In the genomic region with DNA sequence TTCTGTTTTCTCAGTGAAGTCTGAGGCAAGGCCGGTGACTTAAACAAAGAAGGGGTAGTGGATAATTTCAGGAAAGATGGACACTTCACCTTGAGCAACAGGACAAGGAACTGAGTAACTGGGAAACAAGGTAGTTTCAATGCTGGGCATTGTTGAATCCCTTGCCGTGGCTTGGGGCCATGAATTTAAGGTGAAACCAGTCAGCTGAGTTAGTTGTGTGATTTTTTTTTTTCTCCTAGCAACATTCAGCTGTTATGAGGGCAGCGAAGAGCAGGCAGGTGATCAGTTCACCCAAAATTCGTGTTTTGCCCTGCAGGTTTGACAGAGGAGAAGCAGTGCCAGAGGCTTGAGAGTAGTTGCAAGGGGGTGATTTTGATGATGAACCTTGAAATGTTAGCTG, we compare ENCODE assay signal across 16 cellular contexts. TPM values are rescaled to one million over a fixed set of nuclear protein-coding genes. Genes with fewer than 3 reads are reported as not detected.
A peak's percentile ranks its signal among the peaks of the same experiment; 100 is the strongest.
DNase-seq lines count a peak whose midpoint lies in the region; ATAC-seq and TF ChIP-seq lines count a peak whose summit lies in the region.
"Had no signal": no experiment of that assay in that cellular context is flagged by ENCODE, and none has a peak within 500 bp of the region (broad histone marks: within the 10 kb centered on the region; RNA-seq: fewer than 3 reads in every experiment).

No MANE protein-coding gene starts in this region.

- 60 to 89% (median 67%) methylated on average over 4 of the region's 4 CpGs for WGBS in heart left ventricle, 4 donors

- H3K36me3 Mint-ChIP-seq in CD8-positive, alpha-beta memory T cell, result peaks cover 6 to 37% (median 14%) of the 10 kb centered on the region in 3 donors
- H3K36me3 Mint-ChIP-seq in activated naive CD8-positive, alpha-beta T cell treated with anti-CD3 and anti-CD28 coated beads, Interleukin-2, amount 10 ng/mL, durations not matched to agents 7 days and 5 days, result peaks cover 26% of the 10 kb centered on the region
- peaks cover 7% of the 10 kb centered on the region for H3K36me3 Mint-ChIP-seq in nephron (ENCODE audit: low read depth)

- peak overlapping the region; percentile 36; the same call in 1 of the 2 replicates for H3K27ac ChIP-seq in 22Rv1
- H3K27ac ChIP-seq in CD8-positive, alpha-beta memory T cell (ENCODE audit: low read depth, low read length), result no peak overlapping the region
- H3K27ac ChIP-seq in heart left ventricle, result no peak overlapping the region
- H3K27ac ChIP-seq: BLaER1 treated with 17β-estradiol and CSF1 and Interleukin-3, amounts not matched to agents 10 nM and 100 nM; foreskin keratinocyte; SJSA1; VCaP had no signal

- intact Hi-C loops in heart left ventricle (cut with DNase I), result loop anchor here in 1 of 10 donors (5.0 kb wide), 1 partner anchor 34 kb away; no protein-coding TSS in a partner anchor

- TF ChIP-seq CTCF in 22Rv1 (IDR thresholded peaks at IDR 0.05), result no peak
- TF ChIP-seq CTCF in nephron (IDR thresholded peaks at IDR 0.05; ENCODE audit: unreplicated experiment in 3 of 3), result no peak
- TF ChIP-seq CTCF in heart left ventricle (IDR thresholded peaks at IDR 0.05), result no peak

- peaks cover 0 to 49% (median 33%) of the 10 kb centered on the region in 3 donors for H3K4me1 Mint-ChIP-seq in CD8-positive, alpha-beta memory T cell
- H3K4me1 Mint-ChIP-seq in activated naive CD8-positive, alpha-beta T cell treated with anti-CD3 and anti-CD28 coated beads, Interleukin-2, amount 10 ng/mL, durations not matched to agents 7 days and 5 days, result peaks cover 36% of the 10 kb centered on the region
- peaks cover 22% of the 10 kb centered on the region for H3K4me1 Mint-ChIP-seq in nephron

- H3K27me3 Mint-ChIP-seq in CD8-positive, alpha-beta memory T cell, result peaks cover 0 to 6% of the 10 kb centered on the region in 2 donors
- no peaks in the 10 kb centered on the region for H3K27me3 Mint-ChIP-seq in activated naive CD8-positive, alpha-beta T cell treated with anti-CD3 and anti-CD28 coated beads, Interleukin-2, amount 10 ng/mL, durations not matched to agents 7 days and 5 days
- no peaks in the 10 kb centered on the region for H3K27me3 Mint-ChIP-seq in nephron (ENCODE audit: low read depth)
- H3K27me3 Mint-ChIP-seq: effector memory CD8-positive, alpha-beta T cell had no signal

- DNase-seq in CD8-positive, alpha-beta memory T cell, result no peak
- DNase-seq in activated naive CD8-positive, alpha-beta T cell treated with anti-CD3 and anti-CD28 coated beads, Interleukin-2, amount 10 ng/mL, durations not matched to agents 7 days and 5 days, result no peak
- no peak for DNase-seq in LoVo (ENCODE audit: low spot score)
- DNase-seq in heart left ventricle, result no peak
- no peak for DNase-seq in NCI-H1694 treated with DMSO at 0.1 percent for 48 hours (lab: John Stamatoyannopoulos, UW)
- DNase-seq: effector memory CD8-positive, alpha-beta T cell; foreskin keratinocyte; GDM1; NK-92 treated with Interleukin-12 subunit alpha and Interleukin-12 subunit beta, amount 100 ng/mL, for 24 hours; stimulated activated CD4-positive, alpha-beta T cell treated with anti-CD3 and anti-CD28 coated beads, Interleukin-2, amount 100 ng/mL, for 24 hours had no signal

- H3K4me3 Mint-ChIP-seq in CD8-positive, alpha-beta memory T cell, result peak overlapping the region; percentile 1 to 42 (median 35)
- H3K4me3 Mint-ChIP-seq in activated naive CD8-positive, alpha-beta T cell treated with anti-CD3 and anti-CD28 coated beads, Interleukin-2, amount 10 ng/mL, durations not matched to agents 7 days and 5 days, result no peak overlapping the region
- H3K4me3 Mint-ChIP-seq in nephron, result no peak overlapping the region

- CTCF ChIA-PET in CD8-positive, alpha-beta memory T cell (lab: Charles Lee), result interaction anchor here (1.5 kb wide), 1 partner anchor 62 kb away, joined by 6 read pairs; no protein-coding TSS in a partner anchor

- no peaks in the 10 kb centered on the region for H3K36me3 ChIP-seq in CD8-positive, alpha-beta memory T cell (ENCODE audit: insufficient read depth, low read length)
- H3K36me3 ChIP-seq in heart left ventricle, result peaks cover 0 to 6% (median 0%) of the 10 kb centered on the region in 9 donors

- TF ChIP-seq POLR2A in heart left ventricle (IDR thresholded peaks at IDR 0.05), result no peak

- no peaks in the 10 kb centered on the region for H3K9me3 Mint-ChIP-seq in CD8-positive, alpha-beta memory T cell
- no peaks in the 10 kb centered on the region for H3K9me3 Mint-ChIP-seq in activated naive CD8-positive, alpha-beta T cell treated with anti-CD3 and anti-CD28 coated beads, Interleukin-2, amount 10 ng/mL, durations not matched to agents 7 days and 5 days
- no peaks in the 10 kb centered on the region for H3K9me3 Mint-ChIP-seq in nephron
- H3K9me3 Mint-ChIP-seq: effector memory CD8-positive, alpha-beta T cell had no signal

- peaks cover 65% of the 10 kb centered on the region for H3K4me1 ChIP-seq in CD8-positive, alpha-beta memory T cell (ENCODE audit: insufficient read depth, low read length)
- H3K4me1 ChIP-seq in heart left ventricle, result peaks cover 3 to 69% (median 56%) of the 10 kb centered on the region in 12 donors

- POLR2A ChIA-PET in CD8-positive, alpha-beta memory T cell (lab: Charles Lee), result interaction anchor here (0.6 to 12.2 kb wide), 3 partner anchors 9 to 75 kb away, joined by 4 to 415 read pairs (median 5); a partner anchor contains a TSS
- POLR2A ChIA-PET in activated naive CD8-positive, alpha-beta T cell treated with anti-CD3 and anti-CD28 coated beads, Interleukin-2, amount 10 ng/mL, durations not matched to agents 7 days and 5 days (lab: Charles Lee), result interaction anchor here (0.7 to 2.8 kb wide), 2 partner anchors 43 to 46 kb away, joined by 3 to 13 read pairs; a partner anchor contains a TSS

- H3K27ac Mint-ChIP-seq in CD8-positive, alpha-beta memory T cell, result peak overlapping the region in 7 of 8 donors; percentile 69 to 93 (median 87)
- H3K27ac Mint-ChIP-seq in activated naive CD8-positive, alpha-beta T cell treated with anti-CD3 and anti-CD28 coated beads, Interleukin-2, amount 10 ng/mL, durations not matched to agents 7 days and 5 days, result peak overlapping the region; percentile 31
- H3K27ac Mint-ChIP-seq in nephron, result peak overlapping the region; percentile 5 to 66 (median 56)

- H3K27me3 ChIP-seq in CD8-positive, alpha-beta memory T cell (ENCODE audit: insufficient read depth, low read length, poor library complexity, severe bottlenecking), result no peaks in the 10 kb centered on the region
- H3K27me3 ChIP-seq in heart left ventricle, result no peaks in the 10 kb centered on the region
- H3K27me3 ChIP-seq: BLaER1 treated with 17β-estradiol and CSF1 and Interleukin-3, amounts not matched to agents 10 nM and 100 nM; foreskin keratinocyte; SJSA1 had no signal

- no peaks in the 10 kb centered on the region for H3K9me3 ChIP-seq in CD8-positive, alpha-beta memory T cell (ENCODE audit: low read length)
- no peaks in the 10 kb centered on the region for H3K9me3 ChIP-seq in heart left ventricle
- H3K9me3 ChIP-seq: BLaER1 treated with 17β-estradiol and CSF1 and Interleukin-3, amounts not matched to agents 10 nM and 100 nM; SJSA1 had no signal

- no peak overlapping the region for H3K4me3 ChIP-seq in CD8-positive, alpha-beta memory T cell (ENCODE audit: low read length)
- H3K4me3 ChIP-seq in heart left ventricle, result no peak overlapping the region
- H3K4me3 ChIP-seq: BLaER1 treated with 17β-estradiol and CSF1 and Interleukin-3, amounts not matched to agents 10 nM and 100 nM; SJSA1 had no signal

- ATAC-seq in activated naive CD8-positive, alpha-beta T cell treated with anti-CD3 and anti-CD28 coated beads, Interleukin-2, amount 10 ng/mL, durations not matched to agents 7 days and 5 days (ENCODE audit: low read depth), result no peak
- no peak for ATAC-seq in heart left ventricle
- ATAC-seq in GM18511 (IDR thresholded peaks at IDR 0.05; ENCODE audit: unreplicated experiment), result no peak
- ATAC-seq: foreskin keratinocyte had no signal

RNA-seq across cellular contexts. Expression of a gene that starts 6.8 kb away (rescaled TPM):
- 10 to 100 TPM; 15.9 to 16.8 TPM for total RNA-seq in CD8-positive, alpha-beta memory T cell
- polyA plus RNA-seq in CD8-positive, alpha-beta memory T cell, result 6.8 TPM
- total RNA-seq in activated naive CD8-positive, alpha-beta T cell treated with anti-CD3 and anti-CD28 coated beads, Interleukin-2, amount 10 ng/mL, durations not matched to agents 7 days and 5 days, result 10 to 100 TPM; 28.3 to 29.6 TPM
- total RNA-seq in heart left ventricle, result 10 to 100 TPM in 8 of 9 donors, 1 to 10 TPM in 1; 9.9 to 17.1 (median 13.3) TPM
- polyA plus RNA-seq in heart left ventricle, result 1 to 10 TPM; 2.5 to 6.0 TPM

RNA-seq across cellular contexts. Expression of a gene that starts 42.8 kb away (rescaled TPM):
- 10 to 100 TPM; 24.4 to 26.4 TPM for total RNA-seq in CD8-positive, alpha-beta memory T cell
- polyA plus RNA-seq in CD8-positive, alpha-beta memory T cell, result 109 TPM
- total RNA-seq in activated naive CD8-positive, alpha-beta T cell treated with anti-CD3 and anti-CD28 coated beads, Interleukin-2, amount 10 ng/mL, durations not matched to agents 7 days and 5 days, result 10 to 100 TPM; 48.6 to 50.4 TPM
- 10 to 100 TPM; 10.4 to 21.7 (median 15.4) TPM for total RNA-seq in heart left ventricle
- polyA plus RNA-seq in heart left ventricle, result 10 to 100 TPM; 16.9 to 19.7 TPM

Comparison
In these comparisons a context has a peak if more than half of its experiments do, and no peak if none do; other contexts are left out.
1. H3K27ac Mint-ChIP-seq: peak in every context shown above with its lines; median percentile 87 in CD8-positive, alpha-beta memory T cell; 56 in nephron; 31 in activated naive CD8-positive, alpha-beta T cell treated with anti-CD3 and anti-CD28 coated beads, Interleukin-2, amount 10 ng/mL, durations not matched to agents 7 days and 5 days.
2. H3K4me3 Mint-ChIP-seq: peak in CD8-positive, alpha-beta memory T cell (7 of 7); none in activated naive CD8-positive, alpha-beta T cell treated with anti-CD3 and anti-CD28 coated beads, Interleukin-2, amount 10 ng/mL, durations not matched to agents 7 days and 5 days (single experiment) and nephron (0 of 3).